ENCODE assay signal across 10 cellular contexts in genomic region chr6:157762636-157763035, GRCh38.
DNase-seq lines count a peak whose midpoint lies in the region; FAIRE-seq and TF ChIP-seq lines count a peak whose summit lies in the region.
"Had no signal": no experiment of that assay in that cellular context is flagged by ENCODE, and none has a peak within 500 bp of the region (broad histone marks: within the 10 kb centered on the region; RNA-seq: fewer than 3 reads in every experiment).

No MANE protein-coding gene starts in this region.

- no peak for FAIRE-seq in astrocyte (lab: Jason Lieb, UNC)
- FAIRE-seq: GM18507 had no signal

- peak overlapping the region; percentile 83 to 98 (median 88) for H3K27ac Mint-ChIP-seq in CD4-positive, alpha-beta memory T cell
- peak overlapping the region; percentile 97 for H3K27ac Mint-ChIP-seq in astrocyte (ENCODE audit: unreplicated experiment)

- H3K4me2 ChIP-seq in KMS-11 (peak overlapping the region; percentile 80), astrocyte (ENCODE audit: low read length) (no peak overlapping the region)

- H3K4me3 Mint-ChIP-seq in CD4-positive, alpha-beta memory T cell, result peak overlapping the region in 2 of 8 donors; percentile 50 to 61
- no peak overlapping the region for H3K4me3 Mint-ChIP-seq in astrocyte (ENCODE audit: unreplicated experiment)

- H2AFZ ChIP-seq in KMS-11 (ENCODE audit: low read depth) (no peak overlapping the region), astrocyte (ENCODE audit: low read depth, low read length) (no peak overlapping the region)

- H3K27ac ChIP-seq in CD4-positive, alpha-beta memory T cell (ENCODE audit: low read depth, low read length), result no peak overlapping the region
- H3K27ac ChIP-seq in KMS-11 (no peak overlapping the region), astrocyte (ENCODE audit: low read depth, low read length) (peak overlapping the region; percentile 94), mucosa of rectum (ENCODE audit: low read depth in 2 of 2, low read length in 2 of 2) (peak overlapping the region; percentile 84 to 87)
- H3K27ac ChIP-seq: SJCRH30 had no signal

- no peaks in the 10 kb centered on the region for H3K27me3 ChIP-seq in CD4-positive, alpha-beta memory T cell (ENCODE audit: insufficient read depth, low read length)
- peaks cover 28% of the 10 kb centered on the region for H3K27me3 ChIP-seq in KMS-11 (ENCODE audit: insufficient read depth, low read depth)
- no peaks in the 10 kb centered on the region for H3K27me3 ChIP-seq in astrocyte (ENCODE audit: insufficient read depth, low read length)
- peaks cover 0 to 5% of the 10 kb centered on the region in 2 donors for H3K27me3 ChIP-seq in mucosa of rectum (ENCODE audit: control insufficient read depth in 2 of 2, insufficient read depth in 2 of 2, low read length in 2 of 2)
- H3K27me3 ChIP-seq: SJCRH30 had no signal

- peaks cover 40 to 70% (median 48%) of the 10 kb centered on the region in 4 donors for H3K4me1 Mint-ChIP-seq in CD4-positive, alpha-beta memory T cell
- peaks cover 50% of the 10 kb centered on the region for H3K4me1 Mint-ChIP-seq in astrocyte (ENCODE audit: low read depth, unreplicated experiment)

- H3K36me3 ChIP-seq in CD4-positive, alpha-beta memory T cell (ENCODE audit: insufficient read depth, low read length), result no peaks in the 10 kb centered on the region
- H3K36me3 ChIP-seq in KMS-11 (ENCODE audit: insufficient read depth), result no peaks in the 10 kb centered on the region
- no peaks in the 10 kb centered on the region for H3K36me3 ChIP-seq in astrocyte (ENCODE audit: insufficient read depth, low read length)
- H3K36me3 ChIP-seq in mucosa of rectum (ENCODE audit: control insufficient read depth in 2 of 2, insufficient read depth in 2 of 2, low read length in 2 of 2), result no peaks in the 10 kb centered on the region
- H3K36me3 ChIP-seq: SJCRH30 had no signal

- H3K36me3 Mint-ChIP-seq in CD4-positive, alpha-beta memory T cell, result peaks cover 0 to 3% of the 10 kb centered on the region in 2 donors
- H3K36me3 Mint-ChIP-seq in astrocyte (ENCODE audit: low read depth, unreplicated experiment), result no peaks in the 10 kb centered on the region

- peaks cover 0 to 4% of the 10 kb centered on the region in 2 donors for H3K27me3 Mint-ChIP-seq in CD4-positive, alpha-beta memory T cell
- no peaks in the 10 kb centered on the region for H3K27me3 Mint-ChIP-seq in astrocyte (ENCODE audit: low read depth, unreplicated experiment)

- intact Hi-C loops in CD4-positive, alpha-beta memory T cell (cut with micrococcal nuclease), result loop anchor here (5.0 kb wide), 1 partner anchor 220 kb away; the partner anchor contains the start of gene SYNJ2
- intact Hi-C loops in lower leg skin (cut with DNase I; ENCODE audit: low total_unique reads), result no loop called here

- peaks cover 50% of the 10 kb centered on the region for H3K4me1 ChIP-seq in CD4-positive, alpha-beta memory T cell (ENCODE audit: insufficient read depth, low read length)
- peaks cover 37% of the 10 kb centered on the region for H3K4me1 ChIP-seq in KMS-11 (ENCODE audit: low read depth, poor library complexity, severe bottlenecking)
- peaks cover 41% of the 10 kb centered on the region for H3K4me1 ChIP-seq in astrocyte (ENCODE audit: insufficient read depth, low read length)
- peaks cover 39 to 43% of the 10 kb centered on the region in 2 donors for H3K4me1 ChIP-seq in mucosa of rectum (ENCODE audit: control insufficient read depth in 2 of 2, insufficient read depth in 2 of 2, low read length in 2 of 2)

- no peak overlapping the region for H3K4me3 ChIP-seq in CD4-positive, alpha-beta memory T cell (ENCODE audit: low read length in 2 of 2)
- H3K4me3 ChIP-seq in KMS-11 (IDR thresholded peaks at IDR 0.05; ENCODE audit: insufficient read depth, low read depth, low read length), result no peak overlapping the region
- no peak overlapping the region for H3K4me3 ChIP-seq in astrocyte (ENCODE audit: insufficient read depth, low read depth, low read length)
- no peak overlapping the region for H3K4me3 ChIP-seq in mucosa of rectum (ENCODE audit: low read length in 2 of 2)
- no peak overlapping the region for H3K4me3 ChIP-seq in lower leg skin (ENCODE audit: low read depth, poor library complexity, severe bottlenecking)
- H3K4me3 ChIP-seq: SJCRH30 had no signal

- H3K9me3 Mint-ChIP-seq in CD4-positive, alpha-beta memory T cell, result no peaks in the 10 kb centered on the region
- peaks cover 7% of the 10 kb centered on the region for H3K9me3 Mint-ChIP-seq in astrocyte (ENCODE audit: unreplicated experiment)

- no peaks in the 10 kb centered on the region for H3K79me2 ChIP-seq in KMS-11 (ENCODE audit: insufficient read depth, low read depth)
- H3K79me2 ChIP-seq in astrocyte (ENCODE audit: insufficient read depth, low read length), result no peaks in the 10 kb centered on the region

- no peak for DNase-seq in CD4-positive, alpha-beta memory T cell
- no peak for DNase-seq in astrocyte (ENCODE audit: low read depth)
- no peak for DNase-seq in activated gamma-delta T cell treated with Interleukin-2 at 50 U/mL for 16 hours
- DNase-seq in lower leg skin (ENCODE audit: low spot score in 2 of 2), result no peak
- DNase-seq in NCI-H2029 (lab: John Stamatoyannopoulos, UW), result no peak
- DNase-seq in AG08396 (ENCODE audit: low spot score), result no peak

- CTCF ChIA-PET in CD4-positive, alpha-beta memory T cell (lab: Charles Lee; ENCODE audit: partially characterized antibody), result interaction anchor here (0.8 to 12.5 kb wide), 5 partner anchors 8 to 310 kb away, joined by 3 to 314 read pairs (median 5); no protein-coding TSS in a partner anchor

- H3K9ac ChIP-seq in KMS-11, result no peak overlapping the region
- peak overlapping the region; percentile 16 for H3K9ac ChIP-seq in astrocyte (ENCODE audit: low read length)
- peak overlapping the region; percentile 34 to 66 for H3K9ac ChIP-seq in mucosa of rectum (ENCODE audit: low read depth in 1 of 2, low read length in 2 of 2)

- 57 to 60% methylated on average over 7 of the region's 7 CpGs for WGBS in lower leg skin, 2 donors

- peak; percentile 30; the same call in 1 of the 2 replicates for TF ChIP-seq CTCF in KMS-11 (conservative IDR thresholded peaks at IDR 0.05; ENCODE audit: low read depth, low read length)
- TF ChIP-seq CTCF in astrocyte (IDR thresholded peaks at IDR 0.05; ENCODE audit: insufficient read depth, low read depth, low read length), result no peak
- TF ChIP-seq CTCF in lower leg skin (IDR thresholded peaks at IDR 0.05), result no peak

- POLR2A ChIA-PET in CD4-positive, alpha-beta memory T cell (lab: Charles Lee; ENCODE audit: partially characterized antibody), result interaction anchor here (0.5 to 4.1 kb wide), 6 partner anchors 30 to 205 kb away, joined by 3 to 21 read pairs (median 4); no protein-coding TSS in a partner anchor

- no peaks in the 10 kb centered on the region for H3K9me3 ChIP-seq in CD4-positive, alpha-beta memory T cell (ENCODE audit: control insufficient read depth in 1 of 2, low read length in 2 of 2)
- H3K9me3 ChIP-seq in astrocyte (ENCODE audit: insufficient read depth, low read depth, low read length) (no peaks in the 10 kb centered on the region), mucosa of rectum (ENCODE audit: control insufficient read depth in 2 of 2, low read length in 2 of 2) (no peaks in the 10 kb centered on the region)
- H3K9me3 ChIP-seq: SJCRH30 had no signal

- H4K20me1 ChIP-seq in KMS-11 (ENCODE audit: insufficient read depth), result no peaks in the 10 kb centered on the region
- H4K20me1 ChIP-seq in astrocyte (ENCODE audit: insufficient read depth, low read length), result no peaks in the 10 kb centered on the region

- no peak for TF ChIP-seq POLR2A in lower leg skin (IDR thresholded peaks at IDR 0.05)

Comparison
In these comparisons a context has a peak if more than half of its experiments do, and no peak if none do; other contexts are left out.
1. H3K27ac ChIP-seq: peak in astrocyte (single experiment) and mucosa of rectum (2 of 2); none in CD4-positive, alpha-beta memory T cell (single experiment) and KMS-11 (single experiment).